Comparison of ENCODE assay signal across 10 cellular contexts in the genomic region with DNA sequence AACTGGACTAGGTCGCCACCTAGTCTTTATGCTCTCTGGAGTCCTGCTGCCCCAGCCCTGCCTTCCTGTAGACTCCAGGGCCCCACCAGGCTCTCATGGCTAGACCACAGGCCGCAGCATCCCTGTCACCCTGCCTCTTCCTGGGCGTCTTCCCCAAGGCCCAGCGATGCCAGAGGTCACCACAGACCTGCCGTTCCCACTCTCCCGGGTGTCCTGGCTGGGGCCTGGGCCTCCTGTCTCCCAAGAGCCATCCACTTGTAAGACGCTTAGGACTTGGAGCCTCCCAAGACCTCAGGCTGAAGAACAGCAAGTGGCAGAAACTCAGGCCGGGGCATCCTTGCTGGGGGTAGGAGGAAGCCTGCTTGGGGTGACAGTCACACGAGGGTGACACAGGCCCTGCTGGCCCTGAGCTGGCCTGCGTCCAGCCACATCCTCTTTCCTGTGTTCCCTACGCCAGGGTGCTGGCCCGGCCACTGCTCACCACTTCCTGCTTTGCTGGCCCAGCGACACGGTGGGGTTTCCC. TPM values are rescaled to one million over a fixed set of nuclear protein-coding genes. Genes with fewer than 3 reads are reported as not detected.
A peak's percentile ranks its signal among the peaks of the same experiment; 100 is the strongest.
DNase-seq lines count a peak whose midpoint lies in the region; ATAC-seq, FAIRE-seq and TF ChIP-seq lines count a peak whose summit lies in the region.
"Had no signal": no experiment of that assay in that cellular context is flagged by ENCODE, and none has a peak within 500 bp of the region (broad histone marks: within the 10 kb centered on the region; RNA-seq: fewer than 3 reads in every experiment).

No MANE protein-coding gene starts in this region.

- peak overlapping the region; percentile 93 to 98 for H3K27ac ChIP-seq in liver (ENCODE audit: low read depth in 1 of 2, low read length in 2 of 2)
- H3K27ac ChIP-seq in substantia nigra (ENCODE audit: low read depth, low read length, poor library complexity, severe bottlenecking), result peak overlapping the region; percentile 58

- no peak overlapping the region for H3K4me3 Mint-ChIP-seq in activated naive CD8-positive, alpha-beta T cell treated with anti-CD3 and anti-CD28 coated beads for 36 hours

- peaks cover 4% of the 10 kb centered on the region for H3K36me3 Mint-ChIP-seq in activated naive CD8-positive, alpha-beta T cell treated with anti-CD3 and anti-CD28 coated beads for 36 hours

- no peak for DNase-seq in activated CD4-positive, CD25-positive, alpha-beta regulatory T cell (lab: John Stamatoyannopoulos, UW)
- no peak for DNase-seq in activated naive CD8-positive, alpha-beta T cell treated with anti-CD3 and anti-CD28 coated beads for 36 hours
- peak in 13 of 49 donors; percentile 14 to 66 (median 35) for DNase-seq in substantia nigra (lab: John Stamatoyannopoulos, UW)
- no peak for DNase-seq in T1000 (lab: John Stamatoyannopoulos, UW)
- DNase-seq in DMS114 treated with DMSO at 0.1 percent for 48 hours (lab: John Stamatoyannopoulos, UW; ENCODE audit: unreplicated experiment), result no peak
- no peak for DNase-seq in GM12892 (ENCODE audit: insufficient read length)
- DNase-seq: NCI-H1436 had no signal

- no peak for TF ChIP-seq POLR2A in GM12892 (IDR thresholded peaks at IDR 0.05; ENCODE audit: low read depth, low read length)

- H3K4me1 ChIP-seq in liver (ENCODE audit: control insufficient read depth in 4 of 4, insufficient read depth in 4 of 4, low read length in 3 of 4), result peaks cover 30 to 73% (median 49%) of the 10 kb centered on the region in 4 donors

- H3K9me3 ChIP-seq in liver (ENCODE audit: control insufficient read depth in 4 of 4, low read length in 3 of 4), result no peaks in the 10 kb centered on the region

- H3K4me1 Mint-ChIP-seq in activated naive CD8-positive, alpha-beta T cell treated with anti-CD3 and anti-CD28 coated beads for 36 hours, result peaks cover 22% of the 10 kb centered on the region

- FAIRE-seq in GM12892 (lab: Jason Lieb, UNC), result no peak

- H3K4me3 ChIP-seq in liver (ENCODE audit: low read depth in 1 of 3, low read length in 3 of 3), result no peak overlapping the region

- no peaks in the 10 kb centered on the region for H3K36me3 ChIP-seq in liver (ENCODE audit: control insufficient read depth in 4 of 4, insufficient read depth in 3 of 4, low read depth in 1 of 4, low read length in 3 of 4)

- no peaks in the 10 kb centered on the region for H3K27me3 ChIP-seq in liver (ENCODE audit: control insufficient read depth in 4 of 4, insufficient read depth in 4 of 4, low read length in 3 of 4)

- H3K27me3 Mint-ChIP-seq in activated naive CD8-positive, alpha-beta T cell treated with anti-CD3 and anti-CD28 coated beads for 36 hours, result no peaks in the 10 kb centered on the region

- no peaks in the 10 kb centered on the region for H3K9me3 Mint-ChIP-seq in activated naive CD8-positive, alpha-beta T cell treated with anti-CD3 and anti-CD28 coated beads for 36 hours

- TF ChIP-seq CTCF in liver (IDR thresholded peaks at IDR 0.05; ENCODE audit: low read depth, low read length, missing input control), result no peak

- 57% methylated on average over 14 of the region's 14 CpGs for WGBS in liver

- ATAC-seq in activated CD4-positive, CD25-positive, alpha-beta regulatory T cell treated with anti-CD3 and anti-CD28 coated beads, Interleukin-2, amount 50 U/mL, for 24 hours, result peak; percentile 9 to 40

- peak overlapping the region; percentile 85 for H3K27ac Mint-ChIP-seq in activated naive CD8-positive, alpha-beta T cell treated with anti-CD3 and anti-CD28 coated beads for 36 hours

- H3K9ac ChIP-seq in liver (ENCODE audit: low read depth in 1 of 2, low read length in 2 of 2), result peak overlapping the region in 1 of 2 donors; percentile 49

- TF ChIP-seq RAD21 in liver (IDR thresholded peaks at IDR 0.05), result no peak

TF ChIP-seq in liver, 16 proteins besides CTCF, POLR2A, EP300 and RAD21:
- TF ChIP-seq RXRA (IDR thresholded peaks at IDR 0.05) (peak in 1 of 2 donors; percentile 46), EGR1 (IDR thresholded peaks at IDR 0.05; ENCODE audit: low read depth in 2 of 2) (no peak), NR2F2 (IDR thresholded peaks at IDR 0.05) (peak; percentile 69), YY1 (IDR thresholded peaks at IDR 0.05) (no peak), FOXA1 (IDR thresholded peaks at IDR 0.05) (no peak), HNF4A (conservative IDR thresholded peaks at IDR 0.05) (no peak), FOXA2 (IDR thresholded peaks at IDR 0.05) (no peak), SP1 (IDR thresholded peaks at IDR 0.05) (peak; percentile 20), TAF1 (conservative IDR thresholded peaks at IDR 0.05) (no peak), JUND (IDR thresholded peaks at IDR 0.05) (no peak), HNF4G (IDR thresholded peaks at IDR 0.05) (no peak), GABPA (IDR thresholded peaks at IDR 0.05 in 1 of 2, conservative IDR thresholded peaks at IDR 0.05 in 1 of 2) (no peak)
- TF ChIP-seq, protein P1, sequence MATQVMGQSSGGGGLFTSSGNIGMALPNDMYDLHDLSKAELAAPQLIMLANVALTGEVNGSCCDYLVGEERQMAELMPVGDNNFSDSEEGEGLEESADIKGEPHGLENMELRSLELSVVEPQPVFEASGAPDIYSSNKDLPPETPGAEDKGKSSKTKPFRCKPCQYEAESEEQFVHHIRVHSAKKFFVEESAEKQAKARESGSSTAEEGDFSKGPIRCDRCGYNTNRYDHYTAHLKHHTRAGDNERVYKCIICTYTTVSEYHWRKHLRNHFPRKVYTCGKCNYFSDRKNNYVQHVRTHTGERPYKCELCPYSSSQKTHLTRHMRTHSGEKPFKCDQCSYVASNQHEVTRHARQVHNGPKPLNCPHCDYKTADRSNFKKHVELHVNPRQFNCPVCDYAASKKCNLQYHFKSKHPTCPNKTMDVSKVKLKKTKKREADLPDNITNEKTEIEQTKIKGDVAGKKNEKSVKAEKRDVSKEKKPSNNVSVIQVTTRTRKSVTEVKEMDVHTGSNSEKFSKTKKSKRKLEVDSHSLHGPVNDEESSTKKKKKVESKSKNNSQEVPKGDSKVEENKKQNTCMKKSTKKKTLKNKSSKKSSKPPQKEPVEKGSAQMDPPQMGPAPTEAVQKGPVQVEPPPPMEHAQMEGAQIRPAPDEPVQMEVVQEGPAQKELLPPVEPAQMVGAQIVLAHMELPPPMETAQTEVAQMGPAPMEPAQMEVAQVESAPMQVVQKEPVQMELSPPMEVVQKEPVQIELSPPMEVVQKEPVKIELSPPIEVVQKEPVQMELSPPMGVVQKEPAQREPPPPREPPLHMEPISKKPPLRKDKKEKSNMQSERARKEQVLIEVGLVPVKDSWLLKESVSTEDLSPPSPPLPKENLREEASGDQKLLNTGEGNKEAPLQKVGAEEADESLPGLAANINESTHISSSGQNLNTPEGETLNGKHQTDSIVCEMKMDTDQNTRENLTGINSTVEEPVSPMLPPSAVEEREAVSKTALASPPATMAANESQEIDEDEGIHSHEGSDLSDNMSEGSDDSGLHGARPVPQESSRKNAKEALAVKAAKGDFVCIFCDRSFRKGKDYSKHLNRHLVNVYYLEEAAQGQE (IDR thresholded peaks at IDR 0.05), result no peak
- TF ChIP-seq, protein P2, sequence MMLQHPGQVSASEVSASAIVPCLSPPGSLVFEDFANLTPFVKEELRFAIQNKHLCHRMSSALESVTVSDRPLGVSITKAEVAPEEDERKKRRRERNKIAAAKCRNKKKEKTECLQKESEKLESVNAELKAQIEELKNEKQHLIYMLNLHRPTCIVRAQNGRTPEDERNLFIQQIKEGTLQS (IDR thresholded peaks at IDR 0.05), result no peak
- TF ChIP-seq, protein P3, sequence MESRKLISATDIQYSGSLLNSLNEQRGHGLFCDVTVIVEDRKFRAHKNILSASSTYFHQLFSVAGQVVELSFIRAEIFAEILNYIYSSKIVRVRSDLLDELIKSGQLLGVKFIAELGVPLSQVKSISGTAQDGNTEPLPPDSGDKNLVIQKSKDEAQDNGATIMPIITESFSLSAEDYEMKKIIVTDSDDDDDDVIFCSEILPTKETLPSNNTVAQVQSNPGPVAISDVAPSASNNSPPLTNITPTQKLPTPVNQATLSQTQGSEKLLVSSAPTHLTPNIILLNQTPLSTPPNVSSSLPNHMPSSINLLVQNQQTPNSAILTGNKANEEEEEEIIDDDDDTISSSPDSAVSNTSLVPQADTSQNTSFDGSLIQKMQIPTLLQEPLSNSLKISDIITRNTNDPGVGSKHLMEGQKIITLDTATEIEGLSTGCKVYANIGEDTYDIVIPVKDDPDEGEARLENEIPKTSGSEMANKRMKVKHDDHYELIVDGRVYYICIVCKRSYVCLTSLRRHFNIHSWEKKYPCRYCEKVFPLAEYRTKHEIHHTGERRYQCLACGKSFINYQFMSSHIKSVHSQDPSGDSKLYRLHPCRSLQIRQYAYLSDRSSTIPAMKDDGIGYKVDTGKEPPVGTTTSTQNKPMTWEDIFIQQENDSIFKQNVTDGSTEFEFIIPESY (IDR thresholded peaks at IDR 0.05), result no peak
- TF ChIP-seq, protein P4, sequence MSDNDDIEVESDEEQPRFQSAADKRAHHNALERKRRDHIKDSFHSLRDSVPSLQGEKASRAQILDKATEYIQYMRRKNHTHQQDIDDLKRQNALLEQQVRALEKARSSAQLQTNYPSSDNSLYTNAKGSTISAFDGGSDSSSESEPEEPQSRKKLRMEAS (IDR thresholded peaks at IDR 0.05), result peak; percentile 21
TF ChIP-seq in liver: peak in this region for 4.

RNA-seq across cellular contexts. Expression of a gene that starts 2.0 kb away (rescaled TPM):
- total RNA-seq in activated naive CD8-positive, alpha-beta T cell treated with anti-CD3 and anti-CD28 coated beads for 36 hours, result 100 to 1,000 TPM; 108 to 113 TPM
- total RNA-seq in liver, result 10 to 100 TPM; 32.2 to 96.1 TPM
- polyA plus RNA-seq in liver, result 10 to 100 TPM; 42.6 to 46.4 TPM
- 32.9 TPM for polyA plus RNA-seq in GM12892 (2012; ENCODE audit: missing spikeins)

RNA-seq across cellular contexts. Expression of a gene that starts 6.3 kb away (rescaled TPM):
- total RNA-seq in activated naive CD8-positive, alpha-beta T cell treated with anti-CD3 and anti-CD28 coated beads for 36 hours, result 100 to 1,000 TPM; 109 to 126 TPM
- 10 to 100 TPM; 61.2 to 89.8 TPM for total RNA-seq in liver
- 100 to 1,000 TPM; 122 to 148 TPM for polyA plus RNA-seq in liver
- polyA plus RNA-seq in GM12892 (2012; ENCODE audit: missing spikeins), result 67.3 TPM

RNA-seq across cellular contexts. Expression of a gene that starts 26.7 kb away (rescaled TPM):
- total RNA-seq in activated naive CD8-positive, alpha-beta T cell treated with anti-CD3 and anti-CD28 coated beads for 36 hours, result not detected
- 1 to 10 TPM; 3.3 to 7.1 TPM for total RNA-seq in liver
- polyA plus RNA-seq in liver, result 1 to 10 TPM; 1.6 to 3.6 TPM
- 0.13 TPM for polyA plus RNA-seq in GM12892 (2012; ENCODE audit: missing spikeins)
- total RNA-seq: A673 had no signal

RNA-seq across cellular contexts. Expression of a gene that starts 32.9 kb away (rescaled TPM):
- 10 to 100 TPM; 11.6 to 13.1 TPM for total RNA-seq in activated naive CD8-positive, alpha-beta T cell treated with anti-CD3 and anti-CD28 coated beads for 36 hours
- 10 to 100 TPM; 16.5 to 19.1 TPM for total RNA-seq in liver
- 10 to 100 TPM in 1 of 2 donors, 1 to 10 TPM in 1; 9.2 to 13.6 TPM for polyA plus RNA-seq in liver
- polyA plus RNA-seq in GM12892 (2012; ENCODE audit: missing spikeins), result 19.5 TPM
